1 cellular context compared by ENCODE assay signal in the genomic region with DNA sequence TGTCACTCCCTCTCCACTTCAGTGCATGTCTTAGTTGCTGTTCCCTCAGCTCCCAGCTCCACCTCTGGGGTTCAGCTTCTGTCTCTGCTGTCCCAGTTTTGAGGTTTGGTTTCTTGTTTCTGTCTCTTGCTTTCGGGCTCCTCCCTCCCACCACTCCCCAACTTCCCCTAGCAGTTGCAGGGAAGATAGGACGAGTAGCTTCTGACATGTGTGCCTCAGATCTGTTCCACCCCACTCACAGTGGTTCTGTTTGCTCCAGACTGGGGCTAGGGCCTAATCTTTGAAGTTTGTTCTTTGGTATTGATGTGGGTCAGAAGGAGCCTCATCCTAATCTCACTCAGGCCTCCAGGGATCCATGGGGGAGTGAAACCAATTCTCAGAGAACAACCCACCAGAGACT.
A peak's percentile ranks its signal among the peaks of the same experiment; 100 is the strongest.
TF ChIP-seq lines count a peak whose summit lies in the region.

No MANE protein-coding gene starts in this region.

TF ChIP-seq in K562, 482 proteins besides CTCF, POLR2A, EP300 and RAD21 (continued from another document and continues in another):
- TF ChIP-seq, protein P1, sequence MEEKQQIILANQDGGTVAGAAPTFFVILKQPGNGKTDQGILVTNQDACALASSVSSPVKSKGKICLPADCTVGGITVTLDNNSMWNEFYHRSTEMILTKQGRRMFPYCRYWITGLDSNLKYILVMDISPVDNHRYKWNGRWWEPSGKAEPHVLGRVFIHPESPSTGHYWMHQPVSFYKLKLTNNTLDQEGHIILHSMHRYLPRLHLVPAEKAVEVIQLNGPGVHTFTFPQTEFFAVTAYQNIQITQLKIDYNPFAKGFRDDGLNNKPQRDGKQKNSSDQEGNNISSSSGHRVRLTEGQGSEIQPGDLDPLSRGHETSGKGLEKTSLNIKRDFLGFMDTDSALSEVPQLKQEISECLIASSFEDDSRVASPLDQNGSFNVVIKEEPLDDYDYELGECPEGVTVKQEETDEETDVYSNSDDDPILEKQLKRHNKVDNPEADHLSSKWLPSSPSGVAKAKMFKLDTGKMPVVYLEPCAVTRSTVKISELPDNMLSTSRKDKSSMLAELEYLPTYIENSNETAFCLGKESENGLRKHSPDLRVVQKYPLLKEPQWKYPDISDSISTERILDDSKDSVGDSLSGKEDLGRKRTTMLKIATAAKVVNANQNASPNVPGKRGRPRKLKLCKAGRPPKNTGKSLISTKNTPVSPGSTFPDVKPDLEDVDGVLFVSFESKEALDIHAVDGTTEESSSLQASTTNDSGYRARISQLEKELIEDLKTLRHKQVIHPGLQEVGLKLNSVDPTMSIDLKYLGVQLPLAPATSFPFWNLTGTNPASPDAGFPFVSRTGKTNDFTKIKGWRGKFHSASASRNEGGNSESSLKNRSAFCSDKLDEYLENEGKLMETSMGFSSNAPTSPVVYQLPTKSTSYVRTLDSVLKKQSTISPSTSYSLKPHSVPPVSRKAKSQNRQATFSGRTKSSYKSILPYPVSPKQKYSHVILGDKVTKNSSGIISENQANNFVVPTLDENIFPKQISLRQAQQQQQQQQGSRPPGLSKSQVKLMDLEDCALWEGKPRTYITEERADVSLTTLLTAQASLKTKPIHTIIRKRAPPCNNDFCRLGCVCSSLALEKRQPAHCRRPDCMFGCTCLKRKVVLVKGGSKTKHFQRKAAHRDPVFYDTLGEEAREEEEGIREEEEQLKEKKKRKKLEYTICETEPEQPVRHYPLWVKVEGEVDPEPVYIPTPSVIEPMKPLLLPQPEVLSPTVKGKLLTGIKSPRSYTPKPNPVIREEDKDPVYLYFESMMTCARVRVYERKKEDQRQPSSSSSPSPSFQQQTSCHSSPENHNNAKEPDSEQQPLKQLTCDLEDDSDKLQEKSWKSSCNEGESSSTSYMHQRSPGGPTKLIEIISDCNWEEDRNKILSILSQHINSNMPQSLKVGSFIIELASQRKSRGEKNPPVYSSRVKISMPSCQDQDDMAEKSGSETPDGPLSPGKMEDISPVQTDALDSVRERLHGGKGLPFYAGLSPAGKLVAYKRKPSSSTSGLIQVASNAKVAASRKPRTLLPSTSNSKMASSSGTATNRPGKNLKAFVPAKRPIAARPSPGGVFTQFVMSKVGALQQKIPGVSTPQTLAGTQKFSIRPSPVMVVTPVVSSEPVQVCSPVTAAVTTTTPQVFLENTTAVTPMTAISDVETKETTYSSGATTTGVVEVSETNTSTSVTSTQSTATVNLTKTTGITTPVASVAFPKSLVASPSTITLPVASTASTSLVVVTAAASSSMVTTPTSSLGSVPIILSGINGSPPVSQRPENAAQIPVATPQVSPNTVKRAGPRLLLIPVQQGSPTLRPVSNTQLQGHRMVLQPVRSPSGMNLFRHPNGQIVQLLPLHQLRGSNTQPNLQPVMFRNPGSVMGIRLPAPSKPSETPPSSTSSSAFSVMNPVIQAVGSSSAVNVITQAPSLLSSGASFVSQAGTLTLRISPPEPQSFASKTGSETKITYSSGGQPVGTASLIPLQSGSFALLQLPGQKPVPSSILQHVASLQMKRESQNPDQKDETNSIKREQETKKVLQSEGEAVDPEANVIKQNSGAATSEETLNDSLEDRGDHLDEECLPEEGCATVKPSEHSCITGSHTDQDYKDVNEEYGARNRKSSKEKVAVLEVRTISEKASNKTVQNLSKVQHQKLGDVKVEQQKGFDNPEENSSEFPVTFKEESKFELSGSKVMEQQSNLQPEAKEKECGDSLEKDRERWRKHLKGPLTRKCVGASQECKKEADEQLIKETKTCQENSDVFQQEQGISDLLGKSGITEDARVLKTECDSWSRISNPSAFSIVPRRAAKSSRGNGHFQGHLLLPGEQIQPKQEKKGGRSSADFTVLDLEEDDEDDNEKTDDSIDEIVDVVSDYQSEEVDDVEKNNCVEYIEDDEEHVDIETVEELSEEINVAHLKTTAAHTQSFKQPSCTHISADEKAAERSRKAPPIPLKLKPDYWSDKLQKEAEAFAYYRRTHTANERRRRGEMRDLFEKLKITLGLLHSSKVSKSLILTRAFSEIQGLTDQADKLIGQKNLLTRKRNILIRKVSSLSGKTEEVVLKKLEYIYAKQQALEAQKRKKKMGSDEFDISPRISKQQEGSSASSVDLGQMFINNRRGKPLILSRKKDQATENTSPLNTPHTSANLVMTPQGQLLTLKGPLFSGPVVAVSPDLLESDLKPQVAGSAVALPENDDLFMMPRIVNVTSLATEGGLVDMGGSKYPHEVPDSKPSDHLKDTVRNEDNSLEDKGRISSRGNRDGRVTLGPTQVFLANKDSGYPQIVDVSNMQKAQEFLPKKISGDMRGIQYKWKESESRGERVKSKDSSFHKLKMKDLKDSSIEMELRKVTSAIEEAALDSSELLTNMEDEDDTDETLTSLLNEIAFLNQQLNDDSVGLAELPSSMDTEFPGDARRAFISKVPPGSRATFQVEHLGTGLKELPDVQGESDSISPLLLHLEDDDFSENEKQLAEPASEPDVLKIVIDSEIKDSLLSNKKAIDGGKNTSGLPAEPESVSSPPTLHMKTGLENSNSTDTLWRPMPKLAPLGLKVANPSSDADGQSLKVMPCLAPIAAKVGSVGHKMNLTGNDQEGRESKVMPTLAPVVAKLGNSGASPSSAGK (IDR thresholded peaks at IDR 0.05), result no peak
- no peak for TF ChIP-seq GTF2F1 (IDR thresholded peaks at IDR 0.05; ENCODE audit: low read depth, low read length)
- no peak for TF ChIP-seq SETDB1 (IDR thresholded peaks at IDR 0.05; ENCODE audit: low read length)
- no peak for TF ChIP-seq PRPF4 (IDR thresholded peaks at IDR 0.05; ENCODE audit: insufficient read depth, low read depth, low read length, poor library complexity, severe bottlenecking)
- TF ChIP-seq ZFP1 (CRISPR knock-in tag; IDR thresholded peaks at IDR 0.05), result no peak
- TF ChIP-seq NFYB (IDR thresholded peaks at IDR 0.05; ENCODE audit: extremely low read depth, insufficient read length), result no peak
- TF ChIP-seq MIER1 (IDR thresholded peaks at IDR 0.05; ENCODE audit: low read depth), result no peak
- TF ChIP-seq GABPB1 (CRISPR knock-in tag; IDR thresholded peaks at IDR 0.05), result peak; percentile 48; the same call in 1 of the 2 replicates
- TF ChIP-seq ZNF57 (CRISPR knock-in tag; IDR thresholded peaks at IDR 0.05), result no peak
- TF ChIP-seq RFX1 (IDR thresholded peaks at IDR 0.05), result no peak
- no peak for TF ChIP-seq PTRF (tag; IDR thresholded peaks at IDR 0.05)
- TF ChIP-seq, protein P2, sequence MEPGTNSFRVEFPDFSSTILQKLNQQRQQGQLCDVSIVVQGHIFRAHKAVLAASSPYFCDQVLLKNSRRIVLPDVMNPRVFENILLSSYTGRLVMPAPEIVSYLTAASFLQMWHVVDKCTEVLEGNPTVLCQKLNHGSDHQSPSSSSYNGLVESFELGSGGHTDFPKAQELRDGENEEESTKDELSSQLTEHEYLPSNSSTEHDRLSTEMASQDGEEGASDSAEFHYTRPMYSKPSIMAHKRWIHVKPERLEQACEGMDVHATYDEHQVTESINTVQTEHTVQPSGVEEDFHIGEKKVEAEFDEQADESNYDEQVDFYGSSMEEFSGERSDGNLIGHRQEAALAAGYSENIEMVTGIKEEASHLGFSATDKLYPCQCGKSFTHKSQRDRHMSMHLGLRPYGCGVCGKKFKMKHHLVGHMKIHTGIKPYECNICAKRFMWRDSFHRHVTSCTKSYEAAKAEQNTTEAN (CRISPR knock-in tag; IDR thresholded peaks at IDR 0.05), result no peak
- TF ChIP-seq TBP (optimal IDR thresholded peaks at IDR 0.05; ENCODE audit: low read depth, low read length), result peak; percentile 23
- TF ChIP-seq NR2F6 (CRISPR knock-in tag; IDR thresholded peaks at IDR 0.05), result no peak
- TF ChIP-seq SMARCA4 (IDR thresholded peaks at IDR 0.05), result no peak
- TF ChIP-seq CAMTA2 (CRISPR knock-in tag; conservative IDR thresholded peaks at IDR 0.05), result no peak
- TF ChIP-seq, protein P3, sequence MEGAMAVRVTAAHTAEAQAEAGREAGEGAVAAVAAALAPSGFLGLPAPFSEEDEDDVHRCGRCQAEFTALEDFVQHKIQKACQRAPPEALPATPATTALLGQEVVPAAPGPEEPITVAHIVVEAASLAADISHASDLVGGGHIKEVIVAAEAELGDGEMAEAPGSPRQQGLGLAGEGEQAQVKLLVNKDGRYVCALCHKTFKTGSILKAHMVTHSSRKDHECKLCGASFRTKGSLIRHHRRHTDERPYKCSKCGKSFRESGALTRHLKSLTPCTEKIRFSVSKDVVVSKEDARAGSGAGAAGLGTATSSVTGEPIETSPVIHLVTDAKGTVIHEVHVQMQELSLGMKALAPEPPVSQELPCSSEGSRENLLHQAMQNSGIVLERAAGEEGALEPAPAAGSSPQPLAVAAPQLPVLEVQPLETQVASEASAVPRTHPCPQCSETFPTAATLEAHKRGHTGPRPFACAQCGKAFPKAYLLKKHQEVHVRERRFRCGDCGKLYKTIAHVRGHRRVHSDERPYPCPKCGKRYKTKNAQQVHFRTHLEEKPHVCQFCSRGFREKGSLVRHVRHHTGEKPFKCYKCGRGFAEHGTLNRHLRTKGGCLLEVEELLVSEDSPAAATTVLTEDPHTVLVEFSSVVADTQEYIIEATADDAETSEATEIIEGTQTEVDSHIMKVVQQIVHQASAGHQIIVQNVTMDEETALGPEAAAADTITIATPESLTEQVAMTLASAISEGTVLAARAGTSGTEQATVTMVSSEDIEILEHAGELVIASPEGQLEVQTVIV (CRISPR knock-in tag; IDR thresholded peaks at IDR 0.05; ENCODE audit: borderline replicate concordance), result no peak
- no peak for TF ChIP-seq MCM7 (IDR thresholded peaks at IDR 0.05)
- TF ChIP-seq BCOR (IDR thresholded peaks at IDR 0.05), result no peak
- TF ChIP-seq, protein P4, sequence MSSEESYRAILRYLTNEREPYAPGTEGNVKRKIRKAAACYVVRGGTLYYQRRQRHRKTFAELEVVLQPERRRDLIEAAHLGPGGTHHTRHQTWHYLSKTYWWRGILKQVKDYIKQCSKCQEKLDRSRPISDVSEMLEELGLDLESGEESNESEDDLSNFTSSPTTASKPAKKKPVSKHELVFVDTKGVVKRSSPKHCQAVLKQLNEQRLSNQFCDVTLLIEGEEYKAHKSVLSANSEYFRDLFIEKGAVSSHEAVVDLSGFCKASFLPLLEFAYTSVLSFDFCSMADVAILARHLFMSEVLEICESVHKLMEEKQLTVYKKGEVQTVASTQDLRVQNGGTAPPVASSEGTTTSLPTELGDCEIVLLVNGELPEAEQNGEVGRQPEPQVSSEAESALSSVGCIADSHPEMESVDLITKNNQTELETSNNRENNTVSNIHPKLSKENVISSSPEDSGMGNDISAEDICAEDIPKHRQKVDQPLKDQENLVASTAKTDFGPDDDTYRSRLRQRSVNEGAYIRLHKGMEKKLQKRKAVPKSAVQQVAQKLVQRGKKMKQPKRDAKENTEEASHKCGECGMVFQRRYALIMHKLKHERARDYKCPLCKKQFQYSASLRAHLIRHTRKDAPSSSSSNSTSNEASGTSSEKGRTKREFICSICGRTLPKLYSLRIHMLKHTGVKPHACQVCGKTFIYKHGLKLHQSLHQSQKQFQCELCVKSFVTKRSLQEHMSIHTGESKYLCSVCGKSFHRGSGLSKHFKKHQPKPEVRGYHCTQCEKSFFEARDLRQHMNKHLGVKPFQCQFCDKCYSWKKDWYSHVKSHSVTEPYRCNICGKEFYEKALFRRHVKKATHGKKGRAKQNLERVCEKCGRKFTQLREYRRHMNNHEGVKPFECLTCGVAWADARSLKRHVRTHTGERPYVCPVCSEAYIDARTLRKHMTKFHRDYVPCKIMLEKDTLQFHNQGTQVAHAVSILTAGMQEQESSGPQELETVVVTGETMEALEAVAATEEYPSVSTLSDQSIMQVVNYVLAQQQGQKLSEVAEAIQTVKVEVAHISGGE (CRISPR knock-in tag; IDR thresholded peaks at IDR 0.05), result peak in 2 of 3 experiments; percentile 30 to 94; a peak in 2 of 6 replicates
- TF ChIP-seq ZNF76 (CRISPR knock-in tag; IDR thresholded peaks at IDR 0.05; ENCODE audit: borderline replicate concordance), result no peak
- TF ChIP-seq, protein P5, sequence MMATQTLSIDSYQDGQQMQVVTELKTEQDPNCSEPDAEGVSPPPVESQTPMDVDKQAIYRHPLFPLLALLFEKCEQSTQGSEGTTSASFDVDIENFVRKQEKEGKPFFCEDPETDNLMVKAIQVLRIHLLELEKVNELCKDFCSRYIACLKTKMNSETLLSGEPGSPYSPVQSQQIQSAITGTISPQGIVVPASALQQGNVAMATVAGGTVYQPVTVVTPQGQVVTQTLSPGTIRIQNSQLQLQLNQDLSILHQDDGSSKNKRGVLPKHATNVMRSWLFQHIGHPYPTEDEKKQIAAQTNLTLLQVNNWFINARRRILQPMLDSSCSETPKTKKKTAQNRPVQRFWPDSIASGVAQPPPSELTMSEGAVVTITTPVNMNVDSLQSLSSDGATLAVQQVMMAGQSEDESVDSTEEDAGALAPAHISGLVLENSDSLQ (IDR thresholded peaks at IDR 0.05), result peak; percentile 40; the same call in 1 of the 2 replicates
- TF ChIP-seq TCFL5 (CRISPR knock-in tag; conservative IDR thresholded peaks at IDR 0.05), result no peak
- TF ChIP-seq, protein P6, sequence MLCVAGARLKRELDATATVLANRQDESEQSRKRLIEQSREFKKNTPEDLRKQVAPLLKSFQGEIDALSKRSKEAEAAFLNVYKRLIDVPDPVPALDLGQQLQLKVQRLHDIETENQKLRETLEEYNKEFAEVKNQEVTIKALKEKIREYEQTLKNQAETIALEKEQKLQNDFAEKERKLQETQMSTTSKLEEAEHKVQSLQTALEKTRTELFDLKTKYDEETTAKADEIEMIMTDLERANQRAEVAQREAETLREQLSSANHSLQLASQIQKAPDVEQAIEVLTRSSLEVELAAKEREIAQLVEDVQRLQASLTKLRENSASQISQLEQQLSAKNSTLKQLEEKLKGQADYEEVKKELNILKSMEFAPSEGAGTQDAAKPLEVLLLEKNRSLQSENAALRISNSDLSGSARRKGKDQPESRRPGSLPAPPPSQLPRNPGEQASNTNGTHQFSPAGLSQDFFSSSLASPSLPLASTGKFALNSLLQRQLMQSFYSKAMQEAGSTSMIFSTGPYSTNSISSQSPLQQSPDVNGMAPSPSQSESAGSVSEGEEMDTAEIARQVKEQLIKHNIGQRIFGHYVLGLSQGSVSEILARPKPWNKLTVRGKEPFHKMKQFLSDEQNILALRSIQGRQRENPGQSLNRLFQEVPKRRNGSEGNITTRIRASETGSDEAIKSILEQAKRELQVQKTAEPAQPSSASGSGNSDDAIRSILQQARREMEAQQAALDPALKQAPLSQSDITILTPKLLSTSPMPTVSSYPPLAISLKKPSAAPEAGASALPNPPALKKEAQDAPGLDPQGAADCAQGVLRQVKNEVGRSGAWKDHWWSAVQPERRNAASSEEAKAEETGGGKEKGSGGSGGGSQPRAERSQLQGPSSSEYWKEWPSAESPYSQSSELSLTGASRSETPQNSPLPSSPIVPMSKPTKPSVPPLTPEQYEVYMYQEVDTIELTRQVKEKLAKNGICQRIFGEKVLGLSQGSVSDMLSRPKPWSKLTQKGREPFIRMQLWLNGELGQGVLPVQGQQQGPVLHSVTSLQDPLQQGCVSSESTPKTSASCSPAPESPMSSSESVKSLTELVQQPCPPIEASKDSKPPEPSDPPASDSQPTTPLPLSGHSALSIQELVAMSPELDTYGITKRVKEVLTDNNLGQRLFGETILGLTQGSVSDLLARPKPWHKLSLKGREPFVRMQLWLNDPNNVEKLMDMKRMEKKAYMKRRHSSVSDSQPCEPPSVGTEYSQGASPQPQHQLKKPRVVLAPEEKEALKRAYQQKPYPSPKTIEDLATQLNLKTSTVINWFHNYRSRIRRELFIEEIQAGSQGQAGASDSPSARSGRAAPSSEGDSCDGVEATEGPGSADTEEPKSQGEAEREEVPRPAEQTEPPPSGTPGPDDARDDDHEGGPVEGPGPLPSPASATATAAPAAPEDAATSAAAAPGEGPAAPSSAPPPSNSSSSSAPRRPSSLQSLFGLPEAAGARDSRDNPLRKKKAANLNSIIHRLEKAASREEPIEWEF (CRISPR knock-in tag; IDR thresholded peaks at IDR 0.05), result no peak
- TF ChIP-seq, protein P7, sequence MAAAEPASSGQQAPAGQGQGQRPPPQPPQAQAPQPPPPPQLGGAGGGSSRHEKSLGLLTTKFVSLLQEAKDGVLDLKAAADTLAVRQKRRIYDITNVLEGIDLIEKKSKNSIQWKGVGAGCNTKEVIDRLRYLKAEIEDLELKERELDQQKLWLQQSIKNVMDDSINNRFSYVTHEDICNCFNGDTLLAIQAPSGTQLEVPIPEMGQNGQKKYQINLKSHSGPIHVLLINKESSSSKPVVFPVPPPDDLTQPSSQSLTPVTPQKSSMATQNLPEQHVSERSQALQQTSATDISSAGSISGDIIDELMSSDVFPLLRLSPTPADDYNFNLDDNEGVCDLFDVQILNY (CRISPR knock-in tag; IDR thresholded peaks at IDR 0.05), result no peak
- TF ChIP-seq ZNF586 (CRISPR knock-in tag; conservative IDR thresholded peaks at IDR 0.05), result no peak
- no peak for TF ChIP-seq SMC3 (conservative IDR thresholded peaks at IDR 0.05; ENCODE audit: insufficient read depth, low read depth, low read length)
